ENCODE assay signal across 13 cellular contexts in the genomic region with DNA sequence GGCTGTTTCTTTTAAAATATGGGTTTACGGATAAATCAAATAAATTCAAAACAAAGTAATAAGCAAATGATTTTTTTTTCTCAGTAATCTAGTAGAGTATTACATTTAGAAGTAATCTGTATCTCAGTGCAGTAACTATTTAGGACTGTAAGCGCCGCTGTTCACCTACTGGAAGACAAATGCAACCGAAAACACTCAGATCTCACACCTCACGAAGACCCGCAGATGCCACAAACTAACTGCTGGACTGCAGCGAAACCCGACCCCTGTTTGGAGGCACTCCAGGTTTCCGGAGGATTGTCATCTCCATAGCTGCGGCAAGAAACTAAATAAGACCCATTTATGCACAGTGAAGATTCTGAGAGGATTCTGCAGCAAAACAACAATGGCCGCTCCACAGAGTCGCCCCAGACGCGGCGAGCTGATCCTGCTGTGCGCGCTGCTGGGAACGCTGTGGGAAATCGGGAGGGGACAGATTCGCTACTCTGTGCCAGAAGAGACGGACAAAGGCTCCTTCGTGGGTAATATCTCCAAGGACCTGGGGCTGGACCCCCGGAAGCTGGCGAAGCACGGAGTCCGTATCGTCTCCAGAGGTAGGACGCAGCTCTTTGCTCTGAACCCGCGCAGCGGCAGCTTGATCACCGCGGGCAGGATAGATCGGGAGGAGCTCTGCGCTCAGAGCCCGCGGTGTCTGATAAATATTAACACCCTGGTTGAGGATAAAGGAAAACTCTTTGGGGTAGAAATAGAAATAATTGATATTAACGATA. TPM values are rescaled to one million over a fixed set of nuclear protein-coding genes. Genes with fewer than 3 reads are reported as not detected.
DNase-seq lines count a peak whose midpoint lies in the region; ATAC-seq and TF ChIP-seq lines count a peak whose summit lies in the region.
"Had no signal": no experiment of that assay in that cellular context is flagged by ENCODE, and none has a peak within 500 bp of the region (broad histone marks: within the 10 kb centered on the region; RNA-seq: fewer than 3 reads in every experiment).

A gene (plus strand): TSS at position 205 of the 770 bp plus-strand sequence. CDS start 181 bp downstream, at position 386.

- H3K18ac ChIP-seq in mesenchymal stem cell (ENCODE audit: low read depth in 1 of 2, low read length in 2 of 2) = no peak within 1 kb of the TSS

- H2BK120ac ChIP-seq in mesenchymal stem cell (ENCODE audit: low read depth, low read length) = no peak within 1 kb of the TSS

- no peak within 1 kb of the TSS for H2AK5ac ChIP-seq in mesenchymal stem cell (ENCODE audit: low read length, severe bottlenecking)

- peak within 1 kb of the TSS; percentile 43 for H3K4me3 ChIP-seq in AG09309 (ENCODE audit: control insufficient read depth, low read depth, low read length)
- peak within 1 kb of the TSS; percentile 68 for H3K4me3 ChIP-seq in adipocyte (ENCODE audit: low read length)
- peak within 1 kb of the TSS in 1 of 2 experiments; percentile 61 for H3K4me3 ChIP-seq in mesenchymal stem cell (ENCODE audit: insufficient read depth in 1 of 2, low read depth in 1 of 2, low read length in 2 of 2)

- H3K79me1 ChIP-seq in mesenchymal stem cell (replicated peaks; ENCODE audit: low read length, poor library complexity, severe bottlenecking) = peaks cover 25% of the 10 kb centered on the region

- no peaks in the 10 kb centered on the region for H3K27me3 ChIP-seq in adipocyte (replicated peaks; ENCODE audit: control insufficient read depth, insufficient read depth, low read length)
- H3K27me3 ChIP-seq in mesenchymal stem cell (ENCODE audit: control insufficient read depth in 1 of 2, insufficient read depth in 1 of 2, low read length in 2 of 2) = no peaks in the 10 kb centered on the region

- H3K14ac ChIP-seq in mesenchymal stem cell (ENCODE audit: low read length in 2 of 2) = no peak within 1 kb of the TSS

- 96% methylated on average over 37 of the region's 38 CpGs for WGBS in mesenchymal stem cell

- no peak within 1 kb of the TSS for H2AFZ ChIP-seq in mesenchymal stem cell (ENCODE audit: low read depth, low read length)

- H4K91ac ChIP-seq in mesenchymal stem cell (ENCODE audit: low read length) = no peak within 1 kb of the TSS

- TF ChIP-seq CTCF in AG09309 (IDR thresholded peaks at IDR 0.05; ENCODE audit: control insufficient read depth, insufficient read depth, low read depth, low read length, missing control alignments) = peak; percentile 44
- 0 out of 3 replicates have a peak, but pooled peaks have one; percentile 12 for TF ChIP-seq CTCF in GM12872 (IDR thresholded peaks at IDR 0.05; ENCODE audit: insufficient read depth, low read depth, low read length)

- H4K8ac ChIP-seq in mesenchymal stem cell (ENCODE audit: low read length) = no peak within 1 kb of the TSS

- no peak within 1 kb of the TSS for H3K27ac ChIP-seq in mesenchymal stem cell (ENCODE audit: low read length, poor library complexity, severe bottlenecking)

- H3K4me1 ChIP-seq in adipocyte (ENCODE audit: control insufficient read depth, insufficient read depth, low read length) (no peaks in the 10 kb centered on the region), mesenchymal stem cell (ENCODE audit: control insufficient read depth, insufficient read depth, low read depth, low read length) (peaks cover 3% of the 10 kb centered on the region)

- H2BK15ac ChIP-seq in mesenchymal stem cell (ENCODE audit: low read depth, poor library complexity, severe bottlenecking) = no peak within 1 kb of the TSS

- H3K9ac ChIP-seq in adipocyte (ENCODE audit: low read length) = no peak within 1 kb of the TSS
- no peak within 1 kb of the TSS for H3K9ac ChIP-seq in mesenchymal stem cell (ENCODE audit: low read length)

- H3K36me3 ChIP-seq in adipocyte (ENCODE audit: control insufficient read depth, insufficient read depth, low read length, severe bottlenecking) (no peaks in the 10 kb centered on the region), mesenchymal stem cell (ENCODE audit: control insufficient read depth in 1 of 2, insufficient read depth in 2 of 2, low read depth in 1 of 2, low read length in 2 of 2) (peaks cover 0 to 32% of the 10 kb centered on the region in 2 experiments)

- H3K23ac ChIP-seq in mesenchymal stem cell (ENCODE audit: low read length in 2 of 2) = no peak within 1 kb of the TSS

- H3K9me3 ChIP-seq in adipocyte (ENCODE audit: control insufficient read depth, low read length) (peaks cover 64% of the 10 kb centered on the region), mesenchymal stem cell (ENCODE audit: control insufficient read depth, low read length) (peaks cover 68% of the 10 kb centered on the region)

- no peak within 1 kb of the TSS for H2BK5ac ChIP-seq in mesenchymal stem cell (ENCODE audit: low read depth, low read length, poor library complexity, severe bottlenecking)

- no peak for DNase-seq in AG09309 (ENCODE audit: low read depth)
- DNase-seq in adipocyte (ENCODE audit: low read depth) = no peak
- DNase-seq in mesenchymal stem cell = no peak
- no peak for DNase-seq in activated naive CD4-positive, alpha-beta T cell (lab: John Stamatoyannopoulos, UW)
- no peak for DNase-seq in COR-L47 (lab: John Stamatoyannopoulos, UW)
- DNase-seq in NCI-H1694 treated with DMSO at 0.1 percent for 48 hours (lab: John Stamatoyannopoulos, UW) = no peak
- DNase-seq: MV-4-11; NCI-H510A treated with DMSO at 0.1 percent for 48 hours; nucleus accumbens; stimulated activated naive CD4-positive, alpha-beta T cell had no signal

- H3K4me2 ChIP-seq in mesenchymal stem cell (ENCODE audit: low read length, poor library complexity, severe bottlenecking) = peak within 1 kb of the TSS; percentile 25

- H2BK12ac ChIP-seq in mesenchymal stem cell (ENCODE audit: low read length in 2 of 2) = no peak within 1 kb of the TSS

- H3K4ac ChIP-seq in mesenchymal stem cell (ENCODE audit: low read depth in 1 of 2, low read length in 2 of 2) = no peak within 1 kb of the TSS

- no peak for ATAC-seq in HG02571 (IDR thresholded peaks at IDR 0.05; ENCODE audit: unreplicated experiment)
- ATAC-seq: activated CD4-positive, CD25-positive, alpha-beta regulatory T cell treated with anti-CD3 and anti-CD28 coated beads, Interleukin-2, amount 50 U/mL, for 24 hours had no signal

RNA-seq across cellular contexts. Expression of the gene that starts here (rescaled TPM):
- polyA plus RNA-seq in mesenchymal stem cell (2013, experiment 1 of 2) = 0.35 TPM
- 0.37 TPM for polyA plus RNA-seq in mesenchymal stem cell (2013, experiment 2 of 2)
